Comparison of ENCODE assay signal across 19 cellular contexts in genomic region chr12:58557646-58558045, GRCh38.
A peak's percentile ranks its signal among the peaks of the same experiment; 100 is the strongest.
DNase-seq lines count a peak whose midpoint lies in the region; ATAC-seq, FAIRE-seq and TF ChIP-seq lines count a peak whose summit lies in the region.
"Had no signal": no experiment of that assay in that cellular context is flagged by ENCODE, and none has a peak within 500 bp of the region (broad histone marks: within the 10 kb centered on the region; RNA-seq: fewer than 3 reads in every experiment).

No MANE protein-coding gene starts in this region.

- H3K4me2 ChIP-seq in IMR-90 (ENCODE audit: low read depth, low read length) (peak overlapping the region; percentile 46; the same call in 1 of the 2 replicates), mesenchymal stem cell (ENCODE audit: low read length, poor library complexity, severe bottlenecking) (no peak overlapping the region), smooth muscle cell (no peak overlapping the region)
- H3K4me2 ChIP-seq: KMS-11 had no signal

- H2AFZ ChIP-seq in IMR-90 (replicated peaks; ENCODE audit: low read length, poor library complexity) = no peak overlapping the region
- no peak overlapping the region for H2AFZ ChIP-seq in mesenchymal stem cell (ENCODE audit: low read depth, low read length)
- peak overlapping the region; percentile 41 for H2AFZ ChIP-seq in smooth muscle cell (ENCODE audit: low read depth)

- DNase-seq in IMR-90 (no peak), chondrocyte (ENCODE audit: low spot score) (no peak), mesenchymal stem cell (no peak), smooth muscle cell (lab: John Stamatoyannopoulos, UW; ENCODE audit: unreplicated experiment) (no peak), heart left ventricle (no peak), HTR-8/SVneo (ENCODE audit: insufficient read length, low spot score) (no peak), small intestine (no peak)
- DNase-seq: Caco-2; CD4-positive, alpha-beta T cell; H9; NCI-H1417 treated with DMSO at 0.1 percent for 48 hours; NCI-H187 treated with DMSO at 0.1 percent for 48 hours; NCI-H2227 treated with DMSO at 0.1 percent for 48 hours; NCI-H510A treated with DMSO at 0.1 percent for 48 hours; NCI-H82 had no signal

- no peak overlapping the region for H2BK12ac ChIP-seq in mesenchymal stem cell (ENCODE audit: low read length in 2 of 2)

- H3K79me1 ChIP-seq in IMR-90 (ENCODE audit: low read depth in 1 of 2, low read length in 2 of 2) = no peaks in the 10 kb centered on the region
- no peaks in the 10 kb centered on the region for H3K79me1 ChIP-seq in mesenchymal stem cell (replicated peaks; ENCODE audit: low read length, poor library complexity, severe bottlenecking)

- H4K8ac ChIP-seq in IMR-90 (ENCODE audit: low read depth in 2 of 2, low read length in 2 of 2) (peak overlapping the region in 1 of 2 experiments; percentile 20; a peak in 2 of 4 replicates), mesenchymal stem cell (ENCODE audit: low read length) (no peak overlapping the region)

- peak overlapping the region; percentile 72; the same call in 1 of the 2 replicates for H3K27ac ChIP-seq in IMR-90 (ENCODE audit: insufficient read depth, low read length)
- peak overlapping the region; percentile 78 for H3K27ac ChIP-seq in mesenchymal stem cell (ENCODE audit: low read length, poor library complexity, severe bottlenecking)
- H3K27ac ChIP-seq in smooth muscle cell (ENCODE audit: low read depth) = no peak overlapping the region
- no peak overlapping the region for H3K27ac ChIP-seq in heart left ventricle
- H3K27ac ChIP-seq in small intestine (ENCODE audit: low read depth in 1 of 2, low read length in 1 of 2) = no peak overlapping the region
- H3K27ac ChIP-seq: KMS-11 had no signal

- no peaks in the 10 kb centered on the region for H3K79me2 ChIP-seq in smooth muscle cell (ENCODE audit: low read depth)

- no peak overlapping the region for H3K9ac ChIP-seq in IMR-90 (ENCODE audit: low read depth, low read length)
- peak overlapping the region; percentile 74 for H3K9ac ChIP-seq in mesenchymal stem cell (ENCODE audit: low read length)
- H3K9ac ChIP-seq in smooth muscle cell (ENCODE audit: low read depth) = no peak overlapping the region
- H3K9ac ChIP-seq: KMS-11 had no signal

- H3K36me3 ChIP-seq in IMR-90 (ENCODE audit: control insufficient read depth, insufficient read depth, low read length) (no peaks in the 10 kb centered on the region), mesenchymal stem cell (ENCODE audit: control insufficient read depth in 1 of 2, insufficient read depth in 2 of 2, low read depth in 1 of 2, low read length in 2 of 2) (no peaks in the 10 kb centered on the region), smooth muscle cell (ENCODE audit: low read depth) (no peaks in the 10 kb centered on the region), heart left ventricle (no peaks in the 10 kb centered on the region), small intestine (ENCODE audit: control insufficient read depth in 2 of 2, insufficient read depth in 2 of 2, low read length in 2 of 2) (no peaks in the 10 kb centered on the region)

- H2BK15ac ChIP-seq in IMR-90 (ENCODE audit: low read depth, low read length) = peak overlapping the region; percentile 16; the same call in 1 of the 3 replicates
- no peak overlapping the region for H2BK15ac ChIP-seq in mesenchymal stem cell (ENCODE audit: low read depth, poor library complexity, severe bottlenecking)

- H3K4me1 Mint-ChIP-seq in chondrocyte (ENCODE audit: low read depth) = peaks cover 48% of the 10 kb centered on the region
- H3K4me1 Mint-ChIP-seq: H9 had no signal

- no peak for TF ChIP-seq POLR2A in IMR-90 (IDR thresholded peaks at IDR 0.05; ENCODE audit: low read depth, low read length)
- no peak for TF ChIP-seq POLR2A in heart left ventricle (IDR thresholded peaks at IDR 0.05)

- CTCF ChIA-PET in IMR-90 (lab: Yijun Ruan, JAX) = interaction anchor here (0.5 kb wide), 1 partner anchor 15 kb away, joined by 3 read pairs; no protein-coding TSS in a partner anchor

- H2BK5ac ChIP-seq in IMR-90 (ENCODE audit: low read depth, low read length, poor library complexity, severe bottlenecking) (peak overlapping the region; percentile 61), mesenchymal stem cell (ENCODE audit: low read depth, low read length, poor library complexity, severe bottlenecking) (no peak overlapping the region)

- BruUV-seq in IMR-90 (replicated peaks; lab: Mats Ljungman, UMichigan) = no TSS peak

- H3F3A ChIP-seq in smooth muscle cell (ENCODE audit: low read depth) = no peaks in the 10 kb centered on the region

- POLR2A ChIA-PET in IMR-90 (lab: Charles Lee; ENCODE audit: unreplicated experiment) = no interaction called here

- peaks cover 6% of the 10 kb centered on the region for H3K9me3 Mint-ChIP-seq in chondrocyte (ENCODE audit: low read depth)
- H3K9me3 Mint-ChIP-seq: CD4-positive, alpha-beta T cell had no signal

- H3K9me3 ChIP-seq in IMR-90 (ENCODE audit: control insufficient read depth, insufficient read depth, low read length) = no peaks in the 10 kb centered on the region
- no peaks in the 10 kb centered on the region for H3K9me3 ChIP-seq in mesenchymal stem cell (ENCODE audit: control insufficient read depth, low read length)
- no peaks in the 10 kb centered on the region for H3K9me3 ChIP-seq in smooth muscle cell (replicated peaks; ENCODE audit: low read depth)
- no peaks in the 10 kb centered on the region for H3K9me3 ChIP-seq in heart left ventricle
- no peaks in the 10 kb centered on the region for H3K9me3 ChIP-seq in small intestine (ENCODE audit: control insufficient read depth, low read depth)

- peak overlapping the region; percentile 77; the same call in 1 of the 2 replicates for H4K5ac ChIP-seq in IMR-90 (ENCODE audit: low read depth, low read length)

- FAIRE-seq in HTR-8/SVneo (lab: Jason Lieb, UNC) = no peak
- FAIRE-seq in small intestine (lab: Jason Lieb, UNC) = no peak
- FAIRE-seq: G401.6, HepG2 had no signal

- H3K18ac ChIP-seq in IMR-90 (ENCODE audit: low read depth, low read length) (peak overlapping the region; percentile 97), mesenchymal stem cell (ENCODE audit: low read depth in 1 of 2, low read length in 2 of 2) (no peak overlapping the region)

- in situ Hi-C loops in IMR-90 (cut with MboI; ENCODE audit: low sequenced_read_pairs) = no loop called here

- peaks cover 6% of the 10 kb centered on the region for H3K9me1 ChIP-seq in IMR-90 (ENCODE audit: insufficient read depth, low read length)

- H3K4me3 Mint-ChIP-seq in chondrocyte (ENCODE audit: unreplicated experiment) = no peak overlapping the region
- H3K4me3 Mint-ChIP-seq: CD4-positive, alpha-beta T cell; H9 had no signal

- peak overlapping the region; percentile 12; the same call in 1 of the 2 replicates for H3K56ac ChIP-seq in IMR-90 (ENCODE audit: extremely low read depth, insufficient read depth, low read length)

- dilution Hi-C loops in IMR-90 (cut with HindIII; ENCODE audit: low sequenced_read_pairs, unreplicated experiment) = no loop called here

- no peaks in the 10 kb centered on the region for H3K27me3 ChIP-seq in IMR-90 (ENCODE audit: control insufficient read depth, insufficient read depth, low read length)
- no peaks in the 10 kb centered on the region for H3K27me3 ChIP-seq in mesenchymal stem cell (ENCODE audit: control insufficient read depth in 1 of 2, insufficient read depth in 1 of 2, low read length in 2 of 2)
- peaks cover 3% of the 10 kb centered on the region for H3K27me3 ChIP-seq in smooth muscle cell (ENCODE audit: low read depth)
- H3K27me3 ChIP-seq in heart left ventricle = no peaks in the 10 kb centered on the region
- no peaks in the 10 kb centered on the region for H3K27me3 ChIP-seq in small intestine (ENCODE audit: control insufficient read depth in 2 of 2, insufficient read depth in 2 of 2, low read length in 2 of 2)

- no peaks in the 10 kb centered on the region for H3K27me3 Mint-ChIP-seq in chondrocyte (ENCODE audit: low read depth)

- H3K23ac ChIP-seq in IMR-90 (ENCODE audit: low read depth, low read length) = peak overlapping the region; percentile 5; the same call in 1 of the 2 replicates
- no peak overlapping the region for H3K23ac ChIP-seq in mesenchymal stem cell (ENCODE audit: low read length in 2 of 2)

- no peak overlapping the region for H2AK5ac ChIP-seq in IMR-90 (ENCODE audit: low read depth, low read length)
- no peak overlapping the region for H2AK5ac ChIP-seq in mesenchymal stem cell (ENCODE audit: low read length, severe bottlenecking)

- H3K4ac ChIP-seq in IMR-90 (ENCODE audit: low read depth, low read length) (peak overlapping the region; percentile 29; the same call in 1 of the 2 replicates), mesenchymal stem cell (ENCODE audit: low read depth in 1 of 2, low read length in 2 of 2) (no peak overlapping the region)

- H4K91ac ChIP-seq in IMR-90 (ENCODE audit: insufficient read depth, low read depth, low read length) = peak overlapping the region; percentile 43; the same call in 1 of the 2 replicates
- H4K91ac ChIP-seq in mesenchymal stem cell (ENCODE audit: low read length) = no peak overlapping the region

- TF ChIP-seq CTCF in IMR-90 (conservative IDR thresholded peaks at IDR 0.05; ENCODE audit: low read depth, low read length) (no peak), chondrocyte (IDR thresholded peaks at IDR 0.05) (no peak), smooth muscle cell (IDR thresholded peaks at IDR 0.05; ENCODE audit: borderline replicate concordance, insufficient read depth, poor library complexity, severe bottlenecking) (no peak), heart left ventricle (IDR thresholded peaks at IDR 0.05) (no peak)

- H3K36me3 Mint-ChIP-seq in chondrocyte (ENCODE audit: low read depth) = no peaks in the 10 kb centered on the region

- no peak overlapping the region for H2AK9ac ChIP-seq in IMR-90 (replicated peaks; ENCODE audit: low read depth, low read length, poor library complexity)

- H3K4me1 ChIP-seq in IMR-90 (ENCODE audit: control insufficient read depth, insufficient read depth, low read length) (peaks cover 8% of the 10 kb centered on the region), mesenchymal stem cell (ENCODE audit: control insufficient read depth, insufficient read depth, low read depth, low read length) (peaks cover 4% of the 10 kb centered on the region), smooth muscle cell (ENCODE audit: low read depth) (peaks cover 5% of the 10 kb centered on the region), heart left ventricle (no peaks in the 10 kb centered on the region), small intestine (ENCODE audit: control insufficient read depth in 2 of 2, insufficient read depth in 1 of 2, low read depth in 1 of 2, low read length in 1 of 2) (no peaks in the 10 kb centered on the region)

- H2BK120ac ChIP-seq in IMR-90 (ENCODE audit: low read depth, low read length) (peak overlapping the region; percentile 91), mesenchymal stem cell (ENCODE audit: low read depth, low read length) (no peak overlapping the region)

- H3K14ac ChIP-seq in IMR-90 (replicated peaks; ENCODE audit: low read depth, low read length) (0 out of 2 replicates have a peak overlapping the region, but pooled peaks have one; percentile 1), mesenchymal stem cell (ENCODE audit: low read length in 2 of 2) (no peak overlapping the region)

- H3K27ac Mint-ChIP-seq in chondrocyte (ENCODE audit: unreplicated experiment) = peak overlapping the region; percentile 89
- H3K27ac Mint-ChIP-seq: CD4-positive, alpha-beta T cell; H9 had no signal

- H4K20me1 ChIP-seq in IMR-90 (ENCODE audit: insufficient read depth, low read length) (no peaks in the 10 kb centered on the region), smooth muscle cell (ENCODE audit: low read depth) (no peaks in the 10 kb centered on the region)

- WGBS in IMR-90 (ENCODE audit: extremely low coverage in 2 of 2, insufficient read length in 1 of 2), 2 experiments = no CpG with 5 or more reads among the region's 1 CpG
- WGBS in mesenchymal stem cell = no CpG with 5 or more reads among the region's 1 CpG
- WGBS in smooth muscle cell (ENCODE audit: low lambda C conversion rate) = 98% methylated on average over 1 of the region's 1 CpG
- WGBS in heart left ventricle, 4 donors = 83 to 95% (median 89%) methylated on average over 1 of the region's 1 CpG
- 80 to 97% (median 87%) methylated on average over 1 of the region's 1 CpG for WGBS in small intestine, 3 donors

- H3K4me3 ChIP-seq in IMR-90 (ENCODE audit: insufficient read depth, low read depth, low read length) = no peak overlapping the region
- no peak overlapping the region for H3K4me3 ChIP-seq in mesenchymal stem cell (ENCODE audit: insufficient read depth in 1 of 2, low read depth in 1 of 2, low read length in 2 of 2)
- H3K4me3 ChIP-seq in smooth muscle cell = no peak overlapping the region
- no peak overlapping the region for H3K4me3 ChIP-seq in heart left ventricle
- H3K4me3 ChIP-seq in small intestine (ENCODE audit: low read depth in 1 of 2, low read length in 2 of 2) = no peak overlapping the region

- peak overlapping the region; percentile 99 for H2BK20ac ChIP-seq in IMR-90 (ENCODE audit: low read depth, low read length)

- TF ChIP-seq RAD21 in IMR-90 (IDR thresholded peaks at IDR 0.05; ENCODE audit: low read length) = no peak

- intact Hi-C loops in IMR-90 (cut with micrococcal nuclease) (no loop called here), heart left ventricle (cut with DNase I) (no loop called here)

- ATAC-seq in IMR-90 (ENCODE audit: low read depth) (no peak; the same call in 1 of the 2 replicates), HG02970 (IDR thresholded peaks at IDR 0.05; ENCODE audit: low FRiP score, unreplicated experiment) (no peak), heart left ventricle (no peak)
- ATAC-seq: HepG2 had no signal

Comparison
In these comparisons a context has a peak if more than half of its experiments do, and no peak if none do; other contexts are left out.
1. H3K27ac ChIP-seq: peak in IMR-90 (single experiment) and mesenchymal stem cell (single experiment); none in smooth muscle cell (single experiment), heart left ventricle (0 of 12) and small intestine (0 of 2).